28 cellular contexts compared by ENCODE assay signal in genomic region chr1:93771843-93772242, GRCh38.
"Had no signal": no experiment of that assay in that cellular context is flagged by ENCODE, and none has a peak within 500 bp of the region (broad histone marks: within the 10 kb centered on the region; RNA-seq: fewer than 3 reads in every experiment).

No MANE protein-coding gene starts in this region.

- H3K4me1 Mint-ChIP-seq: activated B cell treated with CpG ODN at 0.5 μM for 24 hours had no signal

- H3K9me3 Mint-ChIP-seq: activated B cell treated with CpG ODN at 0.5 μM for 24 hours; activated T-cell treated with anti-CD3 and anti-CD28 coated beads, Interleukin-2, amount 50 U/mL, for 4 hours; activated T-helper 2 cell treated with anti-CD3 and anti-CD28 coated beads, Interferon-gamma antibody, Interleukin-2, Interleukin-4, amounts not matched to agents 10 μg/mL and 5 μg/mL and 100 μg/mL, durations not matched to agents 14 hours and 24 hours and 36 hours; central memory CD8-positive, alpha-beta T cell; mesothelial cell of epicardium; naive thymus-derived CD8-positive, alpha-beta T cell; stimulated activated naive CD8-positive, alpha-beta T cell treated with anti-CD3 and anti-CD28 coated beads, Interleukin-15, Interleukin-2, amounts not matched to agents 100 ng/mL and 50 ng/mL, for 24 hours; T-helper 1 cell treated with Interleukin-12 subunit alpha and Interleukin-12 subunit beta and Interleukin-4 antibody, amounts not matched to agents 30 μg/mL and 1 μg/mL, for 36 hours had no signal

- H3K4me3 ChIP-seq: adrenal gland, ascending aorta, esophagus squamous epithelium, gastrocnemius medialis, heart right ventricle, spleen, thyroid gland had no signal

- H3K27ac ChIP-seq: adrenal gland, ascending aorta, brain microvascular endothelial cell, esophagus squamous epithelium, gastrocnemius medialis, heart right ventricle, spleen, thyroid gland had no signal

- H3K4me3 Mint-ChIP-seq: activated B cell treated with CpG ODN at 0.5 μM for 24 hours; activated CD4-positive, alpha-beta T cell treated with anti-CD3 and anti-CD28 coated beads for 36 hours; activated naive CD8-positive, alpha-beta T cell; activated T-cell treated with anti-CD3 and anti-CD28 coated beads, Interleukin-2, amount 50 U/mL, for 4 hours; central memory CD8-positive, alpha-beta T cell; mesothelial cell of epicardium; naive thymus-derived CD8-positive, alpha-beta T cell; stimulated activated naive CD8-positive, alpha-beta T cell treated with anti-CD3 and anti-CD28 coated beads, Interleukin-15, Interleukin-2, amounts not matched to agents 100 ng/mL and 50 ng/mL, for 24 hours; T-helper 1 cell treated with Interleukin-12 subunit alpha and Interleukin-12 subunit beta and Interleukin-4 antibody, amounts not matched to agents 30 μg/mL and 1 μg/mL, for 36 hours had no signal

- DNase-seq: activated B cell treated with CpG ODN at 0.5 μM for 24 hours; activated CD4-positive, alpha-beta T cell treated with anti-CD3 and anti-CD28 coated beads for 36 hours; activated CD4-positive, alpha-beta T cell treated with anti-CD3 and anti-CD28 coated beads, Interleukin-2, amount 50 U/mL, for 48 hours; activated CD8-positive, alpha-beta memory T cell treated with anti-CD3 and anti-CD28 coated beads, Interleukin-2, amount 50 U/mL, for 48 hours; activated naive CD4-positive, alpha-beta T cell; activated T-cell treated with anti-CD3 and anti-CD28 coated beads, Interleukin-2, amount 50 U/mL, for 4 hours; adrenal gland; brain microvascular endothelial cell; effector memory CD4-positive, alpha-beta T cell; esophagus squamous epithelium; gastrocnemius medialis; heart right ventricle; naive thymus-derived CD8-positive, alpha-beta T cell; retina; spleen; stimulated activated CD4-positive, alpha-beta T cell treated with anti-CD3 and anti-CD28 coated beads, Interleukin-4, amount 100 ng/mL, for 1 hour; substantia nigra; T1000; thyroid gland had no signal

- H3K9me3 ChIP-seq: adrenal gland, ascending aorta, esophagus squamous epithelium, gastrocnemius medialis, heart right ventricle, spleen, thyroid gland had no signal

- H3K27ac Mint-ChIP-seq: activated B cell treated with CpG ODN at 0.5 μM for 24 hours; activated CD4-positive, alpha-beta T cell treated with anti-CD3 and anti-CD28 coated beads for 36 hours; activated naive CD8-positive, alpha-beta T cell; activated T-helper 2 cell treated with anti-CD3 and anti-CD28 coated beads, Interferon-gamma antibody, Interleukin-2, Interleukin-4, amounts not matched to agents 10 μg/mL and 5 μg/mL and 100 μg/mL, durations not matched to agents 14 hours and 24 hours and 36 hours; mesothelial cell of epicardium; naive thymus-derived CD8-positive, alpha-beta T cell; progenitor cell of endocrine pancreas; stimulated activated naive CD8-positive, alpha-beta T cell treated with anti-CD3 and anti-CD28 coated beads, Interleukin-15, Interleukin-2, amounts not matched to agents 100 ng/mL and 50 ng/mL, for 24 hours; T-helper 1 cell treated with Interleukin-12 subunit alpha and Interleukin-12 subunit beta and Interleukin-4 antibody, amounts not matched to agents 30 μg/mL and 1 μg/mL, for 36 hours had no signal

- H3K36me3 Mint-ChIP-seq: mesothelial cell of epicardium; naive thymus-derived CD8-positive, alpha-beta T cell had no signal

- H3K27me3 ChIP-seq: adrenal gland, ascending aorta, brain microvascular endothelial cell, esophagus squamous epithelium, gastrocnemius medialis, heart right ventricle, spleen, thyroid gland had no signal

- H3K36me3 ChIP-seq: adrenal gland, ascending aorta, brain microvascular endothelial cell, esophagus squamous epithelium, gastrocnemius medialis, heart right ventricle, spleen, thyroid gland had no signal

- ATAC-seq: activated CD4-positive, alpha-beta T cell treated with anti-CD3 and anti-CD28 coated beads for 36 hours; activated T-cell treated with anti-CD3 and anti-CD28 coated beads, Interleukin-2, amount 50 U/mL, for 4 hours; gastrocnemius medialis; left lobe of liver; naive thymus-derived CD8-positive, alpha-beta T cell had no signal

- H3K27me3 Mint-ChIP-seq: activated B cell treated with CpG ODN at 0.5 μM for 24 hours; activated CD4-positive, alpha-beta T cell treated with anti-CD3 and anti-CD28 coated beads for 36 hours; activated naive CD8-positive, alpha-beta T cell; central memory CD8-positive, alpha-beta T cell; stimulated activated naive CD8-positive, alpha-beta T cell treated with anti-CD3 and anti-CD28 coated beads, Interleukin-15, Interleukin-2, amounts not matched to agents 100 ng/mL and 50 ng/mL, for 24 hours had no signal
